14 cellular contexts compared by ENCODE assay signal in the genomic region with DNA sequence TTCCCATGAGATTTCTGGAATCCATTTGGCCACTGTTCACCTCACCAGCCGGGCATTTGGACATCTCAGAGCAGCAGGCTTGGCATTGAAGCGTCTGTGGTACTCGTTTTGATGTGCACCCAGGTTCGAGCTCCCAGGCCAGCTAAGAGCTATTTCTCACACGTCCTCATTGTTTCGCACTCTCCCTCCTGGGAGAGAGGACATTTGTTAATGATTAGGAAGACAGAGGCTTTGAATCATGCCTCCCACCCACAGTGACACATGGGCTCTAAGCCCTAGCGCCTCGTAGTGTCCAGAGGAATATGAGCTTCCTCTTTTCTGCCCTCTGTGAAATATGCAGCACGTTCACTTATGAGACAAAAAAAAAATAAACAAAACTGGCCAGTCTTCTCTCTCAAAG.
DNase-seq lines count a peak whose midpoint lies in the region; ATAC-seq and TF ChIP-seq lines count a peak whose summit lies in the region.
"Had no signal": no experiment of that assay in that cellular context is flagged by ENCODE, and none has a peak within 500 bp of the region (broad histone marks: within the 10 kb centered on the region; RNA-seq: fewer than 3 reads in every experiment).

No MANE protein-coding gene starts in this region.

- H3K27me3 ChIP-seq in ACC112 (ENCODE audit: insufficient read depth, low read length) (no peaks in the 10 kb centered on the region), kidney epithelial cell (ENCODE audit: control insufficient read depth, insufficient read depth, low read length) (no peaks in the 10 kb centered on the region), tibial artery (no peaks in the 10 kb centered on the region)

- no peak overlapping the region for H3K4me3 Mint-ChIP-seq in progenitor cell of endocrine pancreas (ENCODE audit: low read depth)

- peak overlapping the region; percentile 24; the same call in 1 of the 2 replicates for H3K4me3 ChIP-seq in ACC112 (ENCODE audit: low read depth, low read length)
- no peak overlapping the region for H3K4me3 ChIP-seq in astrocyte of the cerebellum (ENCODE audit: low read depth, low read length)
- H3K4me3 ChIP-seq in kidney epithelial cell (ENCODE audit: low read depth, low read length), result no peak overlapping the region
- H3K4me3 ChIP-seq in tibial artery, result no peak overlapping the region
- H3K4me3 ChIP-seq: SK-N-MC, skin epidermis had no signal

- H3K9me3 Mint-ChIP-seq in progenitor cell of endocrine pancreas (ENCODE audit: low read depth), result peaks cover 8% of the 10 kb centered on the region

- no peaks in the 10 kb centered on the region for H3K36me3 Mint-ChIP-seq in progenitor cell of endocrine pancreas (ENCODE audit: insufficient read depth)

- H3K4me1 Mint-ChIP-seq in progenitor cell of endocrine pancreas (ENCODE audit: low read depth), result peaks cover 27% of the 10 kb centered on the region

- H3K79me2 ChIP-seq in ACC112 (ENCODE audit: control insufficient read depth, insufficient read depth, low read length, unreplicated experiment), result no peaks in the 10 kb centered on the region

- peaks cover 6% of the 10 kb centered on the region for H3K27me3 Mint-ChIP-seq in progenitor cell of endocrine pancreas

- H3K27ac ChIP-seq in ACC112 (ENCODE audit: low read depth, low read length) (peak overlapping the region; percentile 74), tibial artery (no peak overlapping the region)
- H3K27ac ChIP-seq: C4-2B, SK-N-MC had no signal

- H3K36me3 ChIP-seq in ACC112 (ENCODE audit: insufficient read depth, low read length) (no peaks in the 10 kb centered on the region), kidney epithelial cell (ENCODE audit: control insufficient read depth, insufficient read depth, low read length) (no peaks in the 10 kb centered on the region), tibial artery (no peaks in the 10 kb centered on the region)

- DNase-seq in HK-2 (ENCODE audit: unreplicated experiment), result peak; percentile 77
- no peak for DNase-seq in astrocyte of the cerebellum (ENCODE audit: low read depth)
- peak; percentile 80 for DNase-seq in kidney epithelial cell (ENCODE audit: low read depth)
- DNase-seq in NCI-H2081 (lab: John Stamatoyannopoulos, UW), result no peak
- no peak for DNase-seq in progenitor cell of endocrine pancreas (ENCODE audit: low spot score, unreplicated experiment)
- no peak for DNase-seq in tibial artery
- DNase-seq: cortex of kidney; H7; stimulated activated naive CD8-positive, alpha-beta T cell treated with anti-CD3 and anti-CD28 coated beads, Interleukin-15, Interleukin-2, amounts not matched to agents 100 U/mL and 50 U/mL, for 24 hours had no signal

- intact Hi-C loops in tibial artery (cut with DNase I; ENCODE audit: low total_unique reads), result no loop called here

- H3K9me3 ChIP-seq in tibial artery, result no peaks in the 10 kb centered on the region

- peak overlapping the region; percentile 16 for H2AFZ ChIP-seq in ACC112 (ENCODE audit: low read length, unreplicated experiment)

- H3K27ac Mint-ChIP-seq in progenitor cell of endocrine pancreas, result no peak overlapping the region

- ATAC-seq in HG03520 (IDR thresholded peaks at IDR 0.05; ENCODE audit: unreplicated experiment), result no peak
- ATAC-seq: stimulated activated naive CD8-positive, alpha-beta T cell treated with anti-CD3 and anti-CD28 coated beads, Interleukin-15, Interleukin-2, amounts not matched to agents 100 U/mL and 50 U/mL, for 24 hours had no signal

- TF ChIP-seq CTCF in astrocyte of the cerebellum (IDR thresholded peaks at IDR 0.05; ENCODE audit: low read depth, low read length, missing control alignments) (peak; percentile 36), kidney epithelial cell (IDR thresholded peaks at IDR 0.05; ENCODE audit: insufficient read depth, low read length, poor library complexity, severe bottlenecking) (peak; percentile 36), progenitor cell of endocrine pancreas (IDR thresholded peaks at IDR 0.05; ENCODE audit: unreplicated experiment) (no peak), tibial artery (IDR thresholded peaks at IDR 0.05) (no peak)

- peaks cover 41% of the 10 kb centered on the region for H3K4me1 ChIP-seq in ACC112 (ENCODE audit: control insufficient read depth, insufficient read depth, low read length, unreplicated experiment)
- peaks cover 0 to 8% (median 3%) of the 10 kb centered on the region in 4 donors for H3K4me1 ChIP-seq in tibial artery

- in situ Hi-C loops in astrocyte of the cerebellum (cut with HindIII; ENCODE audit: low sequenced_read_pairs), result no loop called here

Comparison
In these comparisons a context has a peak if more than half of its experiments do, and no peak if none do; other contexts are left out.
1. DNase-seq: peak in HK-2 (single experiment) and kidney epithelial cell (single experiment); none in astrocyte of the cerebellum (single experiment), NCI-H2081 (0 of 2), progenitor cell of endocrine pancreas (single experiment) and tibial artery (0 of 2).
2. CTCF ChIP-seq: peak in astrocyte of the cerebellum (single experiment) and kidney epithelial cell (single experiment); none in progenitor cell of endocrine pancreas (single experiment) and tibial artery (0 of 2).